8 cellular contexts compared by ENCODE assay signal in the genomic region with DNA sequence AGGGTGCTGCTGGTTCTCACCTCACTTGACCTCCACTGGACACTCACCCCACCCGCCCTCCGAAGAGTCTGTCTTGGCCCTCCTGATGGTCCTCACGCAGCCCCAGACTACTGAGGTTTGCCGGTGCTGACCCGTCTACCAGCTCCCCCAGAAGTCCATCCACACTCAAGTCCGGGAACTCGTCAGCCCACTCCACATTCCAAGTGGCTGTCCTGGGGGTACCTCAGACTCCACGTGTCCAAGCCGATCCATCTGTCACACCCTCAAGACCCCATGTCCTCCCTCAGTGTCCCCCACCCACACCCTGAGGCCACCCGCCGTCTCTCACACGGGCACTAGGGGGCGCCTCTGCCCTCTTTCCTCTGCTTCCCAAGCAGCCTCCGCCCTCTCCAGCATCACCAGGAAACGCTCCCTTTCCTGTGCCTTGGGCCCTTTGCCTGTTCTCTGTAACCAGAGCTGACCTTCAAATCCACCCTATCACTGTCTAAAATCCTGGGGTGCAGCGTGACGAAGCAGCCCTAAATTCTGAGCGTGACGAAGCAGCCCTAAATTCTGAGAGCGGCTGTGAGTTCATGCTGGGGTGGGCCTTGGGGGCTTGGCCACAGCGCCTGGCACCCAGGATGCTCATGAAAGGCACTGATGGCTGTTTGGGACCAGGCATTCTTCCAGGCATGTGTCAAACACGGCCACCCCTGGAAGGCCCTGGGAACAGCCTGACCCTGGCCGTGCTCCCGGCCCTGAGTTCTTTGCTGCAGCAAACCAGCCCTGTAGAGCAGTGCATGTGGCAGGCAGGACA.
DNase-seq lines count a peak whose midpoint lies in the region; ATAC-seq and TF ChIP-seq lines count a peak whose summit lies in the region.

No MANE protein-coding gene starts in this region.

- TF ChIP-seq CTCF in left ventricle myocardium inferior (IDR thresholded peaks at IDR 0.05; ENCODE audit: borderline replicate concordance) = peak; percentile 72

- peak overlapping the region; percentile 69 for H3K27ac ChIP-seq in left ventricle myocardium inferior (replicated peaks)
- H3K27ac ChIP-seq in effector memory CD4-positive, alpha-beta T cell (ENCODE audit: insufficient read depth, low read length, poor library complexity, severe bottlenecking) = no peak overlapping the region

- DNase-seq in activated CD8-positive, alpha-beta memory T cell treated with anti-CD3 and anti-CD28 coated beads for 24 hours = peak; percentile 73
- DNase-seq in activated CD8-positive, alpha-beta memory T cell treated with anti-CD3 and anti-CD28 coated beads, Interleukin-2, amount 50 U/mL, for 4 hours = no peak
- DNase-seq in NCI-H2196 (lab: John Stamatoyannopoulos, UW; ENCODE audit: unreplicated experiment) (peak; percentile 60), left ventricle myocardium inferior (peak; percentile 50), SIG-M5 treated with dmso at 0.1 percent for 504 hours (lab: John Stamatoyannopoulos, UW; ENCODE audit: unreplicated experiment) (no peak)
- peak in 1 of 2 donors; percentile 52 for DNase-seq in activated naive CD4-positive, alpha-beta T cell treated with anti-CD3 and anti-CD28 coated beads, Interleukin-2, amount 50 U/mL, for 72 hours (ENCODE audit: low spot score in 2 of 2)
- peak in 3 of 4 experiments; percentile 5 to 13 (median 9) for DNase-seq in stimulated activated CD4-positive, alpha-beta T cell treated with anti-CD3 and anti-CD28 coated beads, Interleukin-1b, Interleukin-23, amount 100 ng/mL, for 24 hours (ENCODE audit: low read depth in 4 of 4, low spot score in 1 of 4)
- DNase-seq in effector memory CD4-positive, alpha-beta T cell = no peak

- H3K4me3 ChIP-seq in left ventricle myocardium inferior = no peak overlapping the region
- H3K4me3 ChIP-seq in effector memory CD4-positive, alpha-beta T cell (ENCODE audit: insufficient read depth, low read depth, low read length, poor library complexity, severe bottlenecking) = no peak overlapping the region

- H3K36me3 Mint-ChIP-seq in activated naive CD4-positive, alpha-beta T cell treated with anti-CD3 and anti-CD28 coated beads, Interleukin-2, amount 50 U/mL, for 72 hours = no peaks in the 10 kb centered on the region

- no peaks in the 10 kb centered on the region for H3K9me3 Mint-ChIP-seq in activated naive CD4-positive, alpha-beta T cell treated with anti-CD3 and anti-CD28 coated beads, Interleukin-2, amount 50 U/mL, for 72 hours

- H3K27ac Mint-ChIP-seq in activated naive CD4-positive, alpha-beta T cell treated with anti-CD3 and anti-CD28 coated beads, Interleukin-2, amount 50 U/mL, for 72 hours = no peak overlapping the region

- no peaks in the 10 kb centered on the region for H3K36me3 ChIP-seq in left ventricle myocardium inferior
- no peaks in the 10 kb centered on the region for H3K36me3 ChIP-seq in effector memory CD4-positive, alpha-beta T cell (ENCODE audit: control insufficient read depth, insufficient read depth, low read length)

- H3K27me3 ChIP-seq in left ventricle myocardium inferior (ENCODE audit: low read depth) = peaks cover 21% of the 10 kb centered on the region
- no peaks in the 10 kb centered on the region for H3K27me3 ChIP-seq in effector memory CD4-positive, alpha-beta T cell (replicated peaks; ENCODE audit: control insufficient read depth, insufficient read depth, low read length, poor library complexity, severe bottlenecking)

- H3K9me3 ChIP-seq in left ventricle myocardium inferior (replicated peaks) = no peaks in the 10 kb centered on the region
- H3K9me3 ChIP-seq in effector memory CD4-positive, alpha-beta T cell (ENCODE audit: control insufficient read depth, low read length) = no peaks in the 10 kb centered on the region

- intact Hi-C loops in left ventricle myocardium inferior (cut with micrococcal nuclease) = no loop called here

- peak; percentile 48 to 57 for ATAC-seq in activated naive CD4-positive, alpha-beta T cell treated with anti-CD3 and anti-CD28 coated beads, Interleukin-2, amount 50 U/mL, for 72 hours

- H3K4me1 ChIP-seq in left ventricle myocardium inferior = peaks cover 19% of the 10 kb centered on the region
- H3K4me1 ChIP-seq in effector memory CD4-positive, alpha-beta T cell (ENCODE audit: control insufficient read depth, insufficient read depth, low read length, poor library complexity, severe bottlenecking) = no peaks in the 10 kb centered on the region

Comparison
In these comparisons a context has a peak if more than half of its experiments do, and no peak if none do; other contexts are left out.
1. DNase-seq: peak in activated CD8-positive, alpha-beta memory T cell treated with anti-CD3 and anti-CD28 coated beads for 24 hours (single experiment), NCI-H2196 (single experiment), left ventricle myocardium inferior (single experiment) and stimulated activated CD4-positive, alpha-beta T cell treated with anti-CD3 and anti-CD28 coated beads, Interleukin-1b, Interleukin-23, amount 100 ng/mL, for 24 hours (3 of 4); none in activated CD8-positive, alpha-beta memory T cell treated with anti-CD3 and anti-CD28 coated beads, Interleukin-2, amount 50 U/mL, for 4 hours (single experiment), effector memory CD4-positive, alpha-beta T cell (0 of 3) and SIG-M5 treated with dmso at 0.1 percent for 504 hours (single experiment).